ENCODE assay signal across 1 cellular context in the genomic region with DNA sequence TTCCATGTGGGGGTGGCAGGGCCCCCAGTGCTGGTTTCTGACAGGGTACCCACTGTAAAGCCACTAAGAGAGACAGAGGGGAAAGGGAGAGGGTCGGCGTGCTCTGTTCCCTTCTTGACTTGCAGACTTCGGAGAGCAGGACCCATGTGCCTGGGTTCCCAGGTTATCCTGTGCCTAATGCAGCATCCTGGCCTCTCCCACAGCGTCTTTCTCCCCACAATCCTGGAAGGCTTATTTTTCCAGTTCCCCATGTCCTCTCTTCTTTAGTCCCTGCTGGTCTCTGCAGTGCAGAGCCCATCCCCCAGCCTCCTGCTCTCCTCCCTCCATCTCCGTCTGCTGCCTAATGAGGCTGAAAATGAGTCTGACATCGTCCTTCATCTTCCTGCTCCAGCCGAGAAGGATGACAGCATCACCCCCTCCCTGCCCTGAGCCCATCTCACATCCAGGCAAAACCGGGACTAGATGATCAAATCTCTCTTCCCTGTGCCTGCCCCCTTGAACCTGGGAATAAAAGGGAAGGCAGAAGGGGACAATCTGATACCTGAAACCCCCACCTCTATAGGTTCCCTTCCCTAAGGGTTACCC.
A peak's percentile ranks its signal among the peaks of the same experiment; 100 is the strongest.
TF ChIP-seq lines count a peak whose summit lies in the region.

No MANE protein-coding gene starts in this region.

TF ChIP-seq in HEK293, 187 proteins besides CTCF, POLR2A, EP300 and RAD21 (continued from another document and continues in another):
- TF ChIP-seq, protein P1, sequence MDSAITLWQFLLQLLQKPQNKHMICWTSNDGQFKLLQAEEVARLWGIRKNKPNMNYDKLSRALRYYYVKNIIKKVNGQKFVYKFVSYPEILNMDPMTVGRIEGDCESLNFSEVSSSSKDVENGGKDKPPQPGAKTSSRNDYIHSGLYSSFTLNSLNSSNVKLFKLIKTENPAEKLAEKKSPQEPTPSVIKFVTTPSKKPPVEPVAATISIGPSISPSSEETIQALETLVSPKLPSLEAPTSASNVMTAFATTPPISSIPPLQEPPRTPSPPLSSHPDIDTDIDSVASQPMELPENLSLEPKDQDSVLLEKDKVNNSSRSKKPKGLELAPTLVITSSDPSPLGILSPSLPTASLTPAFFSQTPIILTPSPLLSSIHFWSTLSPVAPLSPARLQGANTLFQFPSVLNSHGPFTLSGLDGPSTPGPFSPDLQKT (IDR thresholded peaks at IDR 0.05; ENCODE audit: borderline replicate concordance, low read depth, low read length), result no peak
- TF ChIP-seq ZBTB21 (tag by site-specific recombination; IDR thresholded peaks at IDR 0.05) (no peak), ZNF23 (tag by site-specific recombination; IDR thresholded peaks at IDR 0.05; ENCODE audit: borderline replicate concordance) (no peak), ZNF350 (tag by site-specific recombination; IDR thresholded peaks at IDR 0.05) (no peak), ZBTB1 (tag by site-specific recombination; IDR thresholded peaks at IDR 0.05) (no peak), OSR2 (tag by site-specific recombination; IDR thresholded peaks at IDR 0.05) (peak; percentile 28; the same call in 1 of the 2 replicates), KLF8 (tag by site-specific recombination; IDR thresholded peaks at IDR 0.05) (no peak), ZNF112 (tag by site-specific recombination; IDR thresholded peaks at IDR 0.05) (no peak), SCRT2 (tag by site-specific recombination; IDR thresholded peaks at IDR 0.05) (no peak), FEZF1 (tag by site-specific recombination; IDR thresholded peaks at IDR 0.05) (no peak), ZNF473 (tag by site-specific recombination; IDR thresholded peaks at IDR 0.05) (no peak), ZNF341 (tag by site-specific recombination; IDR thresholded peaks at IDR 0.05; ENCODE audit: low read depth) (no peak), ZNF837 (tag by site-specific recombination; IDR thresholded peaks at IDR 0.05) (no peak), ZNF433 (tag by site-specific recombination; IDR thresholded peaks at IDR 0.05; ENCODE audit: low read depth) (no peak), ZNF274 (IDR thresholded peaks at IDR 0.05; ENCODE audit: low read length) (no peak), ZNF274 (tag by site-specific recombination; IDR thresholded peaks at IDR 0.05; ENCODE audit: borderline replicate concordance) (no peak), SP7 (tag by site-specific recombination; IDR thresholded peaks at IDR 0.05) (peak; percentile 69), ZNF626 (tag by site-specific recombination; IDR thresholded peaks at IDR 0.05) (no peak), WT1 (tag by site-specific recombination; IDR thresholded peaks at IDR 0.05) (peak; percentile 72), ZNF132 (tag by site-specific recombination; IDR thresholded peaks at IDR 0.05; ENCODE audit: borderline replicate concordance) (no peak), ZNF10 (tag by site-specific recombination; IDR thresholded peaks at IDR 0.05) (no peak), ZNF521 (tag by site-specific recombination; IDR thresholded peaks at IDR 0.05) (no peak), ZNF37A (tag by site-specific recombination; IDR thresholded peaks at IDR 0.05) (no peak), ZNF24 (tag by site-specific recombination; IDR thresholded peaks at IDR 0.05) (no peak; the same call in 1 of the 2 replicates), HOXA7 (CRISPR knock-in tag; IDR thresholded peaks at IDR 0.05; ENCODE audit: borderline replicate concordance) (no peak), ZNF48 (tag by site-specific recombination; IDR thresholded peaks at IDR 0.05) (no peak), ZNF266 (tag by site-specific recombination; IDR thresholded peaks at IDR 0.05; ENCODE audit: low read depth) (no peak), ZNF248 (tag by site-specific recombination; IDR thresholded peaks at IDR 0.05) (no peak), ZNF707 (tag by site-specific recombination; IDR thresholded peaks at IDR 0.05) (no peak), ZNF571 (tag by site-specific recombination; IDR thresholded peaks at IDR 0.05) (no peak), MYNN (tag by site-specific recombination; IDR thresholded peaks at IDR 0.05; ENCODE audit: borderline replicate concordance) (no peak), ZNF394 (tag by site-specific recombination; IDR thresholded peaks at IDR 0.05; ENCODE audit: borderline replicate concordance) (no peak; the same call in 1 of the 2 replicates), ZNF211 (tag by site-specific recombination; IDR thresholded peaks at IDR 0.05; ENCODE audit: low read depth) (no peak), ZSCAN30 (tag by site-specific recombination; IDR thresholded peaks at IDR 0.05) (no peak), SALL2 (tag by site-specific recombination; IDR thresholded peaks at IDR 0.05; ENCODE audit: borderline replicate concordance) (no peak), HOXC10 (CRISPR knock-in tag; IDR thresholded peaks at IDR 0.05) (no peak), ZNF654 (tag by site-specific recombination; IDR thresholded peaks at IDR 0.05; ENCODE audit: low read depth) (no peak), ZNF670 (tag by site-specific recombination; IDR thresholded peaks at IDR 0.05; ENCODE audit: low read depth) (no peak), ZNF354C (tag by site-specific recombination; IDR thresholded peaks at IDR 0.05; ENCODE audit: borderline replicate concordance, low read depth) (no peak), ZNF114 (tag by site-specific recombination; IDR thresholded peaks at IDR 0.05) (no peak), GLI4 (tag by site-specific recombination; IDR thresholded peaks at IDR 0.05) (no peak), KLF7 (tag by site-specific recombination; IDR thresholded peaks at IDR 0.05; ENCODE audit: borderline replicate concordance) (no peak), ZNF585B (tag by site-specific recombination; IDR thresholded peaks at IDR 0.05) (no peak), ZNF239 (tag by site-specific recombination; IDR thresholded peaks at IDR 0.05) (no peak), GLI2 (tag by site-specific recombination; IDR thresholded peaks at IDR 0.05; ENCODE audit: borderline replicate concordance, low read depth) (no peak), ZFP3 (tag by site-specific recombination; IDR thresholded peaks at IDR 0.05; ENCODE audit: low read depth) (no peak), EGR2 (tag by site-specific recombination; IDR thresholded peaks at IDR 0.05; ENCODE audit: low read depth) (no peak), ZNF843 (tag by site-specific recombination; IDR thresholded peaks at IDR 0.05) (no peak)
- TF ChIP-seq, protein P2, sequence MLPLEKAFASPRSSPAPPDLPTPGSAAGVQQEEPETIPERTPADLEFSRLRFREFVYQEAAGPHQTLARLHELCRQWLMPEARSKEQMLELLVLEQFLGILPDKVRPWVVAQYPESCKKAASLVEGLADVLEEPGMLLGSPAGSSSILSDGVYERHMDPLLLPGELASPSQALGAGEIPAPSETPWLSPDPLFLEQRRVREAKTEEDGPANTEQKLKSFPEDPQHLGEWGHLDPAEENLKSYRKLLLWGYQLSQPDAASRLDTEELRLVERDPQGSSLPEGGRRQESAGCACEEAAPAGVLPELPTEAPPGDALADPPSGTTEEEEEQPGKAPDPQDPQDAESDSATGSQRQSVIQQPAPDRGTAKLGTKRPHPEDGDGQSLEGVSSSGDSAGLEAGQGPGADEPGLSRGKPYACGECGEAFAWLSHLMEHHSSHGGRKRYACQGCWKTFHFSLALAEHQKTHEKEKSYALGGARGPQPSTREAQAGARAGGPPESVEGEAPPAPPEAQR (tag by site-specific recombination; IDR thresholded peaks at IDR 0.05), result no peak
- TF ChIP-seq, protein P3, sequence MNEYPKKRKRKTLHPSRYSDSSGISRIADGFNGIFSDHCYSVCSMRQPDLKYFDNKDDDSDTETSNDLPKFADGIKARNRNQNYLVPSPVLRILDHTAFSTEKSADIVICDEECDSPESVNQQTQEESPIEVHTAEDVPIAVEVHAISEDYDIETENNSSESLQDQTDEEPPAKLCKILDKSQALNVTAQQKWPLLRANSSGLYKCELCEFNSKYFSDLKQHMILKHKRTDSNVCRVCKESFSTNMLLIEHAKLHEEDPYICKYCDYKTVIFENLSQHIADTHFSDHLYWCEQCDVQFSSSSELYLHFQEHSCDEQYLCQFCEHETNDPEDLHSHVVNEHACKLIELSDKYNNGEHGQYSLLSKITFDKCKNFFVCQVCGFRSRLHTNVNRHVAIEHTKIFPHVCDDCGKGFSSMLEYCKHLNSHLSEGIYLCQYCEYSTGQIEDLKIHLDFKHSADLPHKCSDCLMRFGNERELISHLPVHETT (tag by site-specific recombination; IDR thresholded peaks at IDR 0.05), result peak; percentile 56; the same call in 1 of the 2 replicates
- TF ChIP-seq, protein P4, sequence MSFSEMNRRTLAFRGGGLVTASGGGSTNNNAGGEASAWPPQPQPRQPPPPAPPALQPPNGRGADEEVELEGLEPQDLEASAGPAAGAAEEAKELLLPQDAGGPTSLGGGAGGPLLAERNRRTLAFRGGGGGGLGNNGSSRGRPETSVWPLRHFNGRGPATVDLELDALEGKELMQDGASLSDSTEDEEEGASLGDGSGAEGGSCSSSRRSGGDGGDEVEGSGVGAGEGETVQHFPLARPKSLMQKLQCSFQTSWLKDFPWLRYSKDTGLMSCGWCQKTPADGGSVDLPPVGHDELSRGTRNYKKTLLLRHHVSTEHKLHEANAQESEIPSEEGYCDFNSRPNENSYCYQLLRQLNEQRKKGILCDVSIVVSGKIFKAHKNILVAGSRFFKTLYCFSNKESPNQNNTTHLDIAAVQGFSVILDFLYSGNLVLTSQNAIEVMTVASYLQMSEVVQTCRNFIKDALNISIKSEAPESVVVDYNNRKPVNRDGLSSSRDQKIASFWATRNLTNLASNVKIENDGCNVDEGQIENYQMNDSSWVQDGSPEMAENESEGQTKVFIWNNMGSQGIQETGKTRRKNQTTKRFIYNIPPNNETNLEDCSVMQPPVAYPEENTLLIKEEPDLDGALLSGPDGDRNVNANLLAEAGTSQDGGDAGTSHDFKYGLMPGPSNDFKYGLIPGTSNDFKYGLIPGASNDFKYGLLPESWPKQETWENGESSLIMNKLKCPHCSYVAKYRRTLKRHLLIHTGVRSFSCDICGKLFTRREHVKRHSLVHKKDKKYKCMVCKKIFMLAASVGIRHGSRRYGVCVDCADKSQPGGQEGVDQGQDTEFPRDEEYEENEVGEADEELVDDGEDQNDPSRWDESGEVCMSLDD (tag by site-specific recombination; IDR thresholded peaks at IDR 0.05), result no peak
- TF ChIP-seq, protein P5, sequence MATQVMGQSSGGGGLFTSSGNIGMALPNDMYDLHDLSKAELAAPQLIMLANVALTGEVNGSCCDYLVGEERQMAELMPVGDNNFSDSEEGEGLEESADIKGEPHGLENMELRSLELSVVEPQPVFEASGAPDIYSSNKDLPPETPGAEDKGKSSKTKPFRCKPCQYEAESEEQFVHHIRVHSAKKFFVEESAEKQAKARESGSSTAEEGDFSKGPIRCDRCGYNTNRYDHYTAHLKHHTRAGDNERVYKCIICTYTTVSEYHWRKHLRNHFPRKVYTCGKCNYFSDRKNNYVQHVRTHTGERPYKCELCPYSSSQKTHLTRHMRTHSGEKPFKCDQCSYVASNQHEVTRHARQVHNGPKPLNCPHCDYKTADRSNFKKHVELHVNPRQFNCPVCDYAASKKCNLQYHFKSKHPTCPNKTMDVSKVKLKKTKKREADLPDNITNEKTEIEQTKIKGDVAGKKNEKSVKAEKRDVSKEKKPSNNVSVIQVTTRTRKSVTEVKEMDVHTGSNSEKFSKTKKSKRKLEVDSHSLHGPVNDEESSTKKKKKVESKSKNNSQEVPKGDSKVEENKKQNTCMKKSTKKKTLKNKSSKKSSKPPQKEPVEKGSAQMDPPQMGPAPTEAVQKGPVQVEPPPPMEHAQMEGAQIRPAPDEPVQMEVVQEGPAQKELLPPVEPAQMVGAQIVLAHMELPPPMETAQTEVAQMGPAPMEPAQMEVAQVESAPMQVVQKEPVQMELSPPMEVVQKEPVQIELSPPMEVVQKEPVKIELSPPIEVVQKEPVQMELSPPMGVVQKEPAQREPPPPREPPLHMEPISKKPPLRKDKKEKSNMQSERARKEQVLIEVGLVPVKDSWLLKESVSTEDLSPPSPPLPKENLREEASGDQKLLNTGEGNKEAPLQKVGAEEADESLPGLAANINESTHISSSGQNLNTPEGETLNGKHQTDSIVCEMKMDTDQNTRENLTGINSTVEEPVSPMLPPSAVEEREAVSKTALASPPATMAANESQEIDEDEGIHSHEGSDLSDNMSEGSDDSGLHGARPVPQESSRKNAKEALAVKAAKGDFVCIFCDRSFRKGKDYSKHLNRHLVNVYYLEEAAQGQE (tag by site-specific recombination; IDR thresholded peaks at IDR 0.05), result no peak
- TF ChIP-seq, protein P6, sequence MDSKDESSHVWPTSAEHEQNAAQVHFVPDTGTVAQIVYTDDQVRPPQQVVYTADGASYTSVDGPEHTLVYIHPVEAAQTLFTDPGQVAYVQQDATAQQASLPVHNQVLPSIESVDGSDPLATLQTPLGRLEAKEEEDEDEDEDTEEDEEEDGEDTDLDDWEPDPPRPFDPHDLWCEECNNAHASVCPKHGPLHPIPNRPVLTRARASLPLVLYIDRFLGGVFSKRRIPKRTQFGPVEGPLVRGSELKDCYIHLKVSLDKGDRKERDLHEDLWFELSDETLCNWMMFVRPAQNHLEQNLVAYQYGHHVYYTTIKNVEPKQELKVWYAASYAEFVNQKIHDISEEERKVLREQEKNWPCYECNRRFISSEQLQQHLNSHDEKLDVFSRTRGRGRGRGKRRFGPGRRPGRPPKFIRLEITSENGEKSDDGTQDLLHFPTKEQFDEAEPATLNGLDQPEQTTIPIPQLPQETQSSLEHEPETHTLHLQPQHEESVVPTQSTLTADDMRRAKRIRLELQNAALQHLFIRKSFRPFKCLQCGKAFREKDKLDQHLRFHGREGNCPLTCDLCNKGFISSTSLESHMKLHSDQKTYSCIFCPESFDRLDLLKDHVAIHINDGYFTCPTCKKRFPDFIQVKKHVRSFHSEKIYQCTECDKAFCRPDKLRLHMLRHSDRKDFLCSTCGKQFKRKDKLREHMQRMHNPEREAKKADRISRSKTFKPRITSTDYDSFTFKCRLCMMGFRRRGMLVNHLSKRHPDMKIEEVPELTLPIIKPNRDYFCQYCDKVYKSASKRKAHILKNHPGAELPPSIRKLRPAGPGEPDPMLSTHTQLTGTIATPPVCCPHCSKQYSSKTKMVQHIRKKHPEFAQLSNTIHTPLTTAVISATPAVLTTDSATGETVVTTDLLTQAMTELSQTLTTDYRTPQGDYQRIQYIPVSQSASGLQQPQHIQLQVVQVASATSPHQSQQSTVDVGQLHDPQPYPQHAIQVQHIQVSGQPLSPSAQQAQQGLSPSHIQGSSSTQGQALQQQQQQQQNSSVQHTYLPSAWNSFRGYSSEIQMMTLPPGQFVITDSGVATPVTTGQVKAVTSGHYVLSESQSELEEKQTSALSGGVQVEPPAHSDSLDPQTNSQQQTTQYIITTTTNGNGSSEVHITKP (tag by site-specific recombination; IDR thresholded peaks at IDR 0.05), result peak; percentile 63
- TF ChIP-seq, protein P7, sequence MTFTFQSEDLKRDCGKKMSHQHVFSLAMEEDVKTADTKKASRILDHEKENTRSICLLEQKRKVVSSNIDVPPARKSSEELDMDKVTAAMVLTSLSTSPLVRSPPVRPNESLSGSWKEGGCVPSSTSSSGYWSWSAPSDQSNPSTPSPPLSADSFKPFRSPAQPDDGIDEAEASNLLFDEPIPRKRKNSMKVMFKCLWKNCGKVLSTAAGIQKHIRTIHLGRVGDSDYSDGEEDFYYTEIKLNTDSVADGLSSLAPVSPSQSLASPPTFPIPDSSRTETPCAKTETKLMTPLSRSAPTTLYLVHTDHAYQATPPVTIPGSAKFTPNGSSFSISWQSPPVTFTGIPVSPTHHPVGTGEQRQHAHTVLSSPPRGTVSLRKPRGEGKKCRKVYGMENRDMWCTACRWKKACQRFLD (tag by site-specific recombination; IDR thresholded peaks at IDR 0.05), result no peak
